In the genomic region with DNA sequence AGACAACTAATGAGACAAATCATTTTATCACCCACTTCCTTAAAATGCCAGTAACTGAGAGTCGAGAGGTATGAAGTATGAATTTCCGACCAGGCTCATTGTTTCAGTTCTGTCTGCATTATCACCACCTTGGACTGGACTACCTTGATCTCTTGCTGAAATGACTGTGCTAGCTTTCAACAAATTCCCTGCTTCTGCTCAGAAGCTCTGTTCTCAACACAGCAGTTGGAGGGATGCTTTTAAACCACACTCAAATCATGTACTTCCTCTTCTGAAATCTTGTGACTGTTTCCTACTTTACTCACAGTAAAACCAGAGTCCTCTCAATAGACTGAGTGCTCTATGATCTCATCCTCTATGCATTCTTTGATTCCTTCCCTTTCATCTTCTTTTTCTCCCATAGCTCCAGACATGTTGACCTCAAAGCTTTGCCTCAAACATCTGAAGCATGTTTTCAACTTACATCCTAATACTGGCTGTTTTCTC, we compare ENCODE assay signal across 9 cellular contexts.
DNase-seq lines count a peak whose midpoint lies in the region; ATAC-seq and TF ChIP-seq lines count a peak whose summit lies in the region.
"Had no signal": no experiment of that assay in that cellular context is flagged by ENCODE, and none has a peak within 500 bp of the region (broad histone marks: within the 10 kb centered on the region; RNA-seq: fewer than 3 reads in every experiment).

No MANE protein-coding gene starts in this region.

- DNase-seq in Ammon's horn (ENCODE audit: low spot score) (peak; percentile 35), foreskin melanocyte (peak; percentile 78), stomach (no peak), NCI-H526 (lab: John Stamatoyannopoulos, UW) (no peak), amniotic stem cell (lab: John Stamatoyannopoulos, UW) (no peak)
- no peak for DNase-seq in activated CD4-positive, alpha-beta T cell treated with anti-CD3 and anti-CD28 coated beads, Interleukin-2, amount 10 ng/mL, durations not matched to agents 24 days and 14 days

- no peak overlapping the region for H3K27ac Mint-ChIP-seq in activated CD4-positive, alpha-beta T cell treated with anti-CD3 and anti-CD28 coated beads, Interleukin-2, amount 10 ng/mL, durations not matched to agents 24 days and 14 days

- no peak overlapping the region for H3K4me3 Mint-ChIP-seq in activated CD4-positive, alpha-beta T cell treated with anti-CD3 and anti-CD28 coated beads, Interleukin-2, amount 10 ng/mL, durations not matched to agents 24 days and 14 days

- no peaks in the 10 kb centered on the region for H3K36me3 ChIP-seq in stomach

- no peaks in the 10 kb centered on the region for H3K27me3 ChIP-seq in stomach

- no peaks in the 10 kb centered on the region for H3K4me1 Mint-ChIP-seq in activated CD4-positive, alpha-beta T cell treated with anti-CD3 and anti-CD28 coated beads, Interleukin-2, amount 10 ng/mL, durations not matched to agents 24 days and 14 days

- TF ChIP-seq POLR2A in stomach (IDR thresholded peaks at IDR 0.05), result no peak

- ATAC-seq in GM21447 (IDR thresholded peaks at IDR 0.05; ENCODE audit: unreplicated experiment) (peak; percentile 63), HG03565 (IDR thresholded peaks at IDR 0.05; ENCODE audit: unreplicated experiment) (peak; percentile 96)

- no peak overlapping the region for H3K4me3 ChIP-seq in stomach
- H3K4me3 ChIP-seq: coronary artery had no signal

- no peaks in the 10 kb centered on the region for H3K9me3 ChIP-seq in stomach

- H3K4me1 ChIP-seq in stomach, result no peaks in the 10 kb centered on the region

- 34 to 63% (median 40%) methylated on average over 2 of the region's 2 CpGs for WGBS in stomach, 5 donors

- TF ChIP-seq CTCF in stomach (IDR thresholded peaks at IDR 0.05), result no peak

- no peaks in the 10 kb centered on the region for H3K9me3 Mint-ChIP-seq in activated CD4-positive, alpha-beta T cell treated with anti-CD3 and anti-CD28 coated beads, Interleukin-2, amount 10 ng/mL, durations not matched to agents 24 days and 14 days

- no peak overlapping the region for H3K27ac ChIP-seq in stomach
- H3K27ac ChIP-seq: coronary artery had no signal

- TF ChIP-seq EP300 in stomach (IDR thresholded peaks at IDR 0.05), result no peak

- intact Hi-C loops in stomach (cut with DNase I; ENCODE audit: low total_unique reads), result no loop called here
- intact Hi-C loops in activated CD4-positive, alpha-beta T cell treated with anti-CD3 and anti-CD28 coated beads, Interleukin-2, amount 10 ng/mL, durations not matched to agents 24 days and 14 days (cut with micrococcal nuclease), result no loop called here

- H3K27me3 Mint-ChIP-seq in activated CD4-positive, alpha-beta T cell treated with anti-CD3 and anti-CD28 coated beads, Interleukin-2, amount 10 ng/mL, durations not matched to agents 24 days and 14 days, result no peaks in the 10 kb centered on the region

- H3K36me3 Mint-ChIP-seq in activated CD4-positive, alpha-beta T cell treated with anti-CD3 and anti-CD28 coated beads, Interleukin-2, amount 10 ng/mL, durations not matched to agents 24 days and 14 days (ENCODE audit: low read depth), result no peaks in the 10 kb centered on the region

Comparison
In these comparisons a context has a peak if more than half of its experiments do, and no peak if none do; other contexts are left out.
1. DNase-seq: peak in Ammon's horn (single experiment) and foreskin melanocyte (single experiment); none in stomach (single experiment), NCI-H526 (0 of 2), activated CD4-positive, alpha-beta T cell treated with anti-CD3 and anti-CD28 coated beads, Interleukin-2, amount 10 ng/mL, durations not matched to agents 24 days and 14 days (single experiment) and amniotic stem cell (single experiment).